34 cellular contexts compared by ENCODE assay signal in the genomic region with DNA sequence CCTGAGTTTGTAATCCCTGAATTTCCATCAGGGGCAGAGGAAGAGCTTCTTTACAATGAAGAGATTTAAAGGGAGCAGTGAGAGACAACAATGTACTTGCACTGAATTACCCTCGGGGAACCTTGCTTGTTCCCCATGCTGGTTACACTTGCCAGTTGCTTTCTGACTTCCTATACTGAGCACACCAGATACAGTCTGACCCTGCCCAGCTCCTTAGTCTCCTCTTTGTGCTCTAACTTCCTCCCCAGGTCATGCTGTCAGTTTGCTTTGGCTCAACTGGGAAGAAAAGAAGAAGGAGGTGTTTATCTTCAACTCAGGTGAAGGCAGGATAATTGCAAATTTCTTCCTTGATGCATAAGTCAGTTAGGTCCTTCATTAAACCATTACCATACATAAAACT.
A peak's percentile ranks its signal among the peaks of the same experiment; 100 is the strongest.
DNase-seq lines count a peak whose midpoint lies in the region; ATAC-seq, FAIRE-seq and TF ChIP-seq lines count a peak whose summit lies in the region.
"Had no signal": no experiment of that assay in that cellular context is flagged by ENCODE, and none has a peak within 500 bp of the region (broad histone marks: within the 10 kb centered on the region; RNA-seq: fewer than 3 reads in every experiment).

No MANE protein-coding gene starts in this region.

- FAIRE-seq in keratinocyte (lab: Jason Lieb, UNC) = no peak
- FAIRE-seq: A549, islet of Langerhans had no signal

- 100% methylated on average over 1 of the region's 1 CpG for WGBS in mammary epithelial cell (ENCODE audit: low coverage, missing lambda C conversion rate)

- no peak overlapping the region for H3K4me3 Mint-ChIP-seq in MCF 10A (ENCODE audit: unreplicated experiment)
- H3K4me3 Mint-ChIP-seq: activated naive CD8-positive, alpha-beta T cell treated with anti-CD3 and anti-CD28 coated beads, Interleukin-2, amount 10 ng/mL, durations not matched to agents 7 days and 5 days; B cell; CD8-positive, alpha-beta memory T cell; naive B cell had no signal

- no peaks in the 10 kb centered on the region for H4K20me1 ChIP-seq in mammary epithelial cell (ENCODE audit: insufficient read depth, low read length)
- H4K20me1 ChIP-seq in keratinocyte (ENCODE audit: control insufficient read depth, extremely low read depth, insufficient read depth, low read length) = no peaks in the 10 kb centered on the region

- H3K79me2 ChIP-seq in mammary epithelial cell (ENCODE audit: insufficient read depth, low read length) (no peaks in the 10 kb centered on the region), keratinocyte (ENCODE audit: control insufficient read depth, insufficient read depth, low read length) (no peaks in the 10 kb centered on the region)

- in situ Hi-C loops in mammary epithelial cell (cut with MboI; ENCODE audit: low sequenced_read_pairs in 2 of 2) = no loop called here

- TF ChIP-seq CTCF in mammary epithelial cell (conservative IDR thresholded peaks at IDR 0.05 in 1 of 2, IDR thresholded peaks at IDR 0.05 in 1 of 2; ENCODE audit: extremely low read depth in 1 of 2, insufficient read depth in 1 of 2, low read depth in 1 of 2, low read length in 2 of 2) (no peak), MCF 10A (IDR thresholded peaks at IDR 0.05; ENCODE audit: unreplicated experiment) (no peak), keratinocyte (optimal IDR thresholded peaks at IDR 0.05 in 1 of 3, IDR thresholded peaks at IDR 0.05 in 1 of 3, conservative IDR thresholded peaks at IDR 0.05 in 1 of 3; ENCODE audit: extremely low read depth in 1 of 3, insufficient read depth in 2 of 3, low read length in 3 of 3) (no peak), upper lobe of right lung (IDR thresholded peaks at IDR 0.05) (no peak)

- H3K36me3 Mint-ChIP-seq in MCF 10A (ENCODE audit: insufficient read depth, unreplicated experiment) = no peaks in the 10 kb centered on the region
- H3K36me3 Mint-ChIP-seq: activated naive CD8-positive, alpha-beta T cell treated with anti-CD3 and anti-CD28 coated beads, Interleukin-2, amount 10 ng/mL, durations not matched to agents 7 days and 5 days; CD8-positive, alpha-beta memory T cell; naive B cell had no signal

- H3K36me3 ChIP-seq in mammary epithelial cell (ENCODE audit: insufficient read depth, low read length) = no peaks in the 10 kb centered on the region
- H3K36me3 ChIP-seq in keratinocyte (ENCODE audit: control insufficient read depth in 2 of 2, extremely low read depth in 1 of 2, insufficient read depth in 2 of 2, low read length in 2 of 2) = no peaks in the 10 kb centered on the region
- no peaks in the 10 kb centered on the region for H3K36me3 ChIP-seq in upper lobe of right lung
- H3K36me3 ChIP-seq: ascending aorta, cardiac muscle cell, HAP-1, left ventricle myocardium inferior, Peyer's patch, tibial artery had no signal

- H3K27me3 Mint-ChIP-seq in MCF 10A (ENCODE audit: insufficient read depth, unreplicated experiment) = no peaks in the 10 kb centered on the region
- H3K27me3 Mint-ChIP-seq: B cell; CD8-positive, alpha-beta memory T cell had no signal

- DNase-seq in mammary epithelial cell (no peak), MCF 10A (ENCODE audit: unreplicated experiment) (no peak), NOMO-1 treated with dmso at 0.1 percent for 144 hours (lab: John Stamatoyannopoulos, UW; ENCODE audit: unreplicated experiment) (peak; percentile 24), keratinocyte (ENCODE audit: low read depth, low spot score) (no peak), upper lobe of right lung (no peak), NCI-H82 treated with DMSO at 0.1 percent for 48 hours (lab: John Stamatoyannopoulos, UW; ENCODE audit: unreplicated experiment) (no peak), cerebellar cortex (ENCODE audit: low spot score) (no peak)
- DNase-seq: activated gamma-delta T cell treated with Interleukin-2 at 50 U/mL for 16 hours; activated naive CD8-positive, alpha-beta T cell treated with anti-CD3 and anti-CD28 coated beads, Interleukin-2, amount 10 ng/mL, durations not matched to agents 7 days and 5 days; activated T-cell treated with anti-CD3 and anti-CD28 coated beads, Interleukin-2, amount 50 U/mL, for 48 hours; CD8-positive, alpha-beta memory T cell; effector memory CD4-positive, alpha-beta T cell; erythroblast; left ventricle myocardium inferior; naive B cell; NCI-H1105 treated with DMSO at 0.1 percent for 48 hours; NCI-H187 treated with DMSO at 0.1 percent for 48 hours; NCI-H2171 treated with DMSO at 0.1 percent for 48 hours; NCI-H524 treated with DMSO at 0.1 percent for 48 hours; nucleus accumbens; Peyer's patch; psoas muscle; SHP77 treated with DMSO at 0.1 percent for 48 hours; stimulated activated CD4-positive, alpha-beta T cell treated with anti-CD3 and anti-CD28 coated beads, Interleukin-4, amount 100 ng/mL, for 1 hour; T1000; tibial artery had no signal

- peaks cover 17% of the 10 kb centered on the region for H3K4me1 ChIP-seq in mammary epithelial cell (ENCODE audit: insufficient read depth, low read length)
- H3K4me1 ChIP-seq in keratinocyte (ENCODE audit: control insufficient read depth, extremely low read depth, insufficient read depth, low read length) = no peaks in the 10 kb centered on the region
- no peaks in the 10 kb centered on the region for H3K4me1 ChIP-seq in upper lobe of right lung
- H3K4me1 ChIP-seq: A549, ascending aorta, HAP-1, left ventricle myocardium inferior, Peyer's patch, psoas muscle, tibial artery had no signal

- POLR2A ChIA-PET in MCF 10A (lab: Yijun Ruan, JAX) = interaction anchor here (0.7 to 1.8 kb wide), 6 partner anchors 10 to 61 kb away, joined by 3 to 5 read pairs (median 3); no protein-coding TSS in a partner anchor

- H3K4me1 Mint-ChIP-seq in MCF 10A (ENCODE audit: insufficient read depth, unreplicated experiment) = peaks cover 14% of the 10 kb centered on the region
- H3K4me1 Mint-ChIP-seq: activated naive CD8-positive, alpha-beta T cell treated with anti-CD3 and anti-CD28 coated beads, Interleukin-2, amount 10 ng/mL, durations not matched to agents 7 days and 5 days; B cell; CD8-positive, alpha-beta memory T cell; naive B cell had no signal

- H2AFZ ChIP-seq in mammary epithelial cell (ENCODE audit: low read depth, low read length) = peak overlapping the region; percentile 4
- H2AFZ ChIP-seq in keratinocyte (ENCODE audit: control insufficient read depth, low read length) = peak overlapping the region; percentile 31

- ATAC-seq in upper lobe of right lung = peak; percentile 58
- no peak for ATAC-seq in GM21447 (IDR thresholded peaks at IDR 0.05; ENCODE audit: unreplicated experiment)
- ATAC-seq: A549, psoas muscle had no signal

- H3K9ac ChIP-seq in mammary epithelial cell (ENCODE audit: insufficient read depth, low read length) (no peak overlapping the region), keratinocyte (ENCODE audit: control insufficient read depth, extremely low read depth, insufficient read depth, low read length) (no peak overlapping the region)

- H3K27me3 ChIP-seq in mammary epithelial cell (ENCODE audit: insufficient read depth, low read length) (no peaks in the 10 kb centered on the region), keratinocyte (ENCODE audit: control insufficient read depth, extremely low read depth, insufficient read depth, low read length) (no peaks in the 10 kb centered on the region), upper lobe of right lung (no peaks in the 10 kb centered on the region)
- H3K27me3 ChIP-seq: ascending aorta, cardiac muscle cell, Peyer's patch, tibial artery had no signal

- H3K9me3 Mint-ChIP-seq in MCF 10A (ENCODE audit: unreplicated experiment) = no peaks in the 10 kb centered on the region
- H3K9me3 Mint-ChIP-seq: CD8-positive, alpha-beta memory T cell; naive B cell had no signal

- H3K27ac Mint-ChIP-seq in MCF 10A (ENCODE audit: low read depth, unreplicated experiment) = no peak overlapping the region
- H3K27ac Mint-ChIP-seq: activated naive CD8-positive, alpha-beta T cell treated with anti-CD3 and anti-CD28 coated beads, Interleukin-2, amount 10 ng/mL, durations not matched to agents 7 days and 5 days; B cell; CD8-positive, alpha-beta memory T cell had no signal

- intact Hi-C loops in mammary epithelial cell (cut with micrococcal nuclease) (no loop called here), MCF 10A (cut with micrococcal nuclease) (no loop called here), upper lobe of right lung (cut with DNase I) (no loop called here)

- CTCF ChIA-PET in mammary epithelial cell (lab: Charles Lee; ENCODE audit: low non-redundant PET) (interaction anchor here (0.7 kb wide), 1 partner anchor 428 kb away, joined by 6 read pairs; no protein-coding TSS in a partner anchor), MCF 10A (lab: Yijun Ruan, JAX) (no interaction called here)

- dilution Hi-C loops in mammary epithelial cell (cut with HindIII; ENCODE audit: low sequenced_read_pairs) (no loop called here), keratinocyte (cut with MboI; ENCODE audit: extremely low pct_ligation_motif_present, low sequenced_read_pairs) (no loop called here)

- H3K27ac ChIP-seq in mammary epithelial cell (ENCODE audit: insufficient read depth, low read depth, low read length) (no peak overlapping the region), keratinocyte (ENCODE audit: control insufficient read depth, insufficient read depth, low read length) (no peak overlapping the region), upper lobe of right lung (no peak overlapping the region)
- H3K27ac ChIP-seq: A549, ascending aorta, cardiac muscle cell, coronary artery, left ventricle myocardium inferior, Peyer's patch, psoas muscle, tibial artery had no signal

- H3K4me2 ChIP-seq in mammary epithelial cell (ENCODE audit: insufficient read depth, low read depth, low read length) (no peak overlapping the region), keratinocyte (ENCODE audit: control insufficient read depth, extremely low read depth, insufficient read depth, low read depth, low read length) (no peak overlapping the region)
- H3K4me2 ChIP-seq: A549 had no signal

- H3K9me3 ChIP-seq in mammary epithelial cell (replicated peaks; ENCODE audit: insufficient read depth, low read length) (no peaks in the 10 kb centered on the region), keratinocyte (ENCODE audit: control insufficient read depth, low read depth, low read length) (peaks cover 2% of the 10 kb centered on the region), upper lobe of right lung (no peaks in the 10 kb centered on the region)
- H3K9me3 ChIP-seq: A549, ascending aorta, HAP-1, left ventricle myocardium inferior, Peyer's patch, psoas muscle, tibial artery had no signal

- H3K4me3 ChIP-seq in mammary epithelial cell (replicated peaks in 1 of 3; ENCODE audit: insufficient read depth in 1 of 3, low read depth in 2 of 3, low read length in 3 of 3) (no peak overlapping the region), keratinocyte (ENCODE audit: control insufficient read depth in 2 of 3, extremely low read depth in 1 of 3, insufficient read depth in 2 of 3, low read depth in 1 of 3, low read length in 3 of 3) (no peak overlapping the region), upper lobe of right lung (no peak overlapping the region)
- H3K4me3 ChIP-seq: A549, ascending aorta, cardiac muscle cell, coronary artery, HAP-1, left ventricle myocardium inferior, Peyer's patch, psoas muscle, tibial artery had no signal

- no peaks in the 10 kb centered on the region for H3K9me1 ChIP-seq in keratinocyte (ENCODE audit: control insufficient read depth, extremely low read depth, insufficient read depth, low read length)

- BruUV-seq in mammary epithelial cell (replicated peaks; lab: Mats Ljungman, UMichigan) = no TSS peak
- BruUV-seq in MCF 10A (replicated peaks; lab: Mats Ljungman, UMichigan) = no TSS peak
